ENCODE assay signal across 31 cellular contexts in genomic region chr12:91017043-91017442, GRCh38. TPM values are rescaled to one million over a fixed set of nuclear protein-coding genes. Genes with fewer than 3 reads are reported as not detected.
"Had no signal": no experiment of that assay in that cellular context is flagged by ENCODE, and none has a peak within 500 bp of the region (broad histone marks: within the 10 kb centered on the region; RNA-seq: fewer than 3 reads in every experiment).

No MANE protein-coding gene starts in this region.

- H3K9me3 ChIP-seq: colonic mucosa, psoas muscle, vagina had no signal

- H3K9ac ChIP-seq: parathyroid adenoma had no signal

- DNase-seq: activated CD4-positive, alpha-beta memory T cell treated with anti-CD3 and anti-CD28 coated beads, Interleukin-2, amount 10 ng/mL, durations not matched to agents 7 days and 5 days; activated CD4-positive, alpha-beta T cell treated with anti-CD3 and anti-CD28 coated beads for 1 hour; activated CD4-positive, alpha-beta T cell treated with anti-CD3 and anti-CD28 coated beads, Interleukin-2, amount 10 ng/mL, durations not matched to agents 7 days and 5 days; activated CD8-positive, alpha-beta memory T cell treated with anti-CD3 and anti-CD28 coated beads, Interleukin-2, amount 50 U/mL, for 48 hours; activated gamma-delta T cell treated with Interleukin-2 at 50 U/mL for 16 hours; activated naive CD4-positive, alpha-beta T cell treated with anti-CD3 and anti-CD28 coated beads, Interleukin-2, amount 50 U/mL, for 16 hours; activated T-cell treated with anti-CD3 and anti-CD28 coated beads, Interleukin-2, amount 50 U/mL, for 4 hours; amniotic stem cell; colonic mucosa; effector CD8-positive, alpha-beta T cell; foreskin fibroblast; mammary epithelial cell; naive thymus-derived CD4-positive, alpha-beta T cell; nucleus accumbens; stimulated activated CD4-positive, alpha-beta T cell treated with anti-CD3 and anti-CD28 coated beads, Interleukin-12 subunit alpha, Interleukin-12 subunit beta, amount 100 ng/mL, for 4 hours; stimulated activated CD4-positive, alpha-beta T cell treated with anti-CD3 and anti-CD28 coated beads, Interleukin-4, amount 100 ng/mL, for 1 hour; stimulated activated naive CD8-positive, alpha-beta T cell treated with anti-CD3 and anti-CD28 coated beads, Interleukin-15, Interleukin-2, amounts not matched to agents 100 U/mL and 50 U/mL, for 24 hours; T-helper 2 cell had no signal

- H3K79me2 ChIP-seq: parathyroid adenoma had no signal

- H3K36me3 ChIP-seq: colonic mucosa, vagina had no signal

- H3K27me3 ChIP-seq: colonic mucosa, vagina had no signal

- H3K4me1 ChIP-seq: colonic mucosa, parathyroid adenoma, psoas muscle had no signal

- H3K4me3 ChIP-seq: colonic mucosa, psoas muscle, vagina had no signal

- H3K27ac ChIP-seq: colonic mucosa, parathyroid adenoma, psoas muscle, vagina had no signal

- H2AFZ ChIP-seq: parathyroid adenoma had no signal

- ATAC-seq: activated T-cell treated with anti-CD3 and anti-CD28 coated beads, Interleukin-2, amount 50 U/mL, for 4 hours; activated T-helper 17 cell treated with anti-CD3 and anti-CD28 coated beads, Interleukin-2, amount 50 U/mL, for 72 hours; naive thymus-derived CD4-positive, alpha-beta T cell; SK-N-SH treated with all-trans-retinoic acid at 6 μM for 48 hours; stimulated activated naive CD8-positive, alpha-beta T cell treated with anti-CD3 and anti-CD28 coated beads, Interleukin-15, Interleukin-2, amounts not matched to agents 100 U/mL and 50 U/mL, for 24 hours had no signal

RNA-seq across cellular contexts. Expression of gene EPYC, which starts 12.3 kb away (rescaled TPM):
- total RNA-seq: activated CD4-positive, alpha-beta memory T cell treated with anti-CD3 and anti-CD28 coated beads, Interleukin-2, amount 10 ng/mL, durations not matched to agents 7 days and 5 days; activated CD4-positive, alpha-beta T cell treated with anti-CD3 and anti-CD28 coated beads, Interleukin-2, amount 10 ng/mL, durations not matched to agents 7 days and 5 days; activated T-cell treated with anti-CD3 and anti-CD28 coated beads, Interleukin-2, amount 50 U/mL, for 4 hours; activated T-helper 17 cell treated with anti-CD3 and anti-CD28 coated beads, Interleukin-2, amount 50 U/mL, for 72 hours; bronchial epithelial cell; colonic mucosa; dermis microvascular lymphatic vessel endothelial cell; epithelial cell of proximal tubule; fibroblast of lung; glomerular endothelial cell; liver; mammary epithelial cell; mesothelial cell of epicardium; naive thymus-derived CD4-positive, alpha-beta T cell; neural crest cell; psoas muscle; vagina had no signal
- polyA plus RNA-seq: liver; mammary epithelial cell; naive thymus-derived CD4-positive, alpha-beta T cell; psoas muscle had no signal

RNA-seq across cellular contexts. Expression of gene KERA, which starts 40.8 kb away (rescaled TPM):
- total RNA-seq: activated CD4-positive, alpha-beta memory T cell treated with anti-CD3 and anti-CD28 coated beads, Interleukin-2, amount 10 ng/mL, durations not matched to agents 7 days and 5 days; activated CD4-positive, alpha-beta T cell treated with anti-CD3 and anti-CD28 coated beads, Interleukin-2, amount 10 ng/mL, durations not matched to agents 7 days and 5 days; activated T-cell treated with anti-CD3 and anti-CD28 coated beads, Interleukin-2, amount 50 U/mL, for 4 hours; activated T-helper 17 cell treated with anti-CD3 and anti-CD28 coated beads, Interleukin-2, amount 50 U/mL, for 72 hours; bronchial epithelial cell; colonic mucosa; dermis microvascular lymphatic vessel endothelial cell; epithelial cell of proximal tubule; fibroblast of lung; glomerular endothelial cell; liver; mammary epithelial cell; mesothelial cell of epicardium; naive thymus-derived CD4-positive, alpha-beta T cell; neural crest cell; vagina had no signal
- polyA plus RNA-seq: fibroblast of lung; liver; mammary epithelial cell; naive thymus-derived CD4-positive, alpha-beta T cell; psoas muscle had no signal
